In genomic region chr1:8276932-8277331, GRCh38 we compare ENCODE assay signal across 20 cellular contexts.
"Had no signal": no experiment of that assay in that cellular context is flagged by ENCODE, and none has a peak within 500 bp of the region (broad histone marks: within the 10 kb centered on the region; RNA-seq: fewer than 3 reads in every experiment).

No MANE protein-coding gene starts in this region.

- H3K9me3 Mint-ChIP-seq: activated T-helper 17 cell treated with anti-CD3 and anti-CD28 coated beads, Interleukin-2, amount 50 U/mL, for 72 hours had no signal

- H3K9me3 ChIP-seq: lower lobe of right lung, spleen, testis had no signal

- H3K36me3 Mint-ChIP-seq: brain, naive B cell, type B pancreatic cell had no signal

- H3K4me3 Mint-ChIP-seq: activated CD4-positive, alpha-beta T cell treated with anti-CD3 and anti-CD28 coated beads, Interleukin-2, amount 10 ng/mL, durations not matched to agents 7 days and 5 days; activated T-cell treated with anti-CD3 and anti-CD28 coated beads, Interleukin-2, amount 50 U/mL, for 24 hours; activated T-helper 17 cell treated with anti-CD3 and anti-CD28 coated beads, Interleukin-2, amount 50 U/mL, for 72 hours; T-helper 1 cell treated with Interleukin-12 subunit alpha and Interleukin-12 subunit beta and Interleukin-4 antibody, amounts not matched to agents 30 μg/mL and 1 μg/mL, for 36 hours; type B pancreatic cell had no signal

- H3K4me1 ChIP-seq: foreskin keratinocyte, lower lobe of right lung had no signal

- H3K27ac ChIP-seq: foreskin keratinocyte, lower lobe of right lung, spleen, testis had no signal

- H3K4me3 ChIP-seq: lower lobe of right lung, spleen, testis had no signal

- DNase-seq: activated CD4-positive, alpha-beta T cell treated with anti-CD3 and anti-CD28 coated beads, Interleukin-2, amount 10 ng/mL, durations not matched to agents 7 days and 5 days; activated naive CD4-positive, alpha-beta T cell treated with Interleukin-2 at 50 U/mL for 16 hours; activated T-cell treated with anti-CD3 and anti-CD28 coated beads, Interleukin-2, amount 50 U/mL, for 24 hours; caudate nucleus; effector memory CD4-positive, alpha-beta T cell; foreskin keratinocyte; kidney; lower lobe of right lung; naive B cell; spleen; stimulated activated CD4-positive, alpha-beta T cell treated with anti-CD3 and anti-CD28 coated beads, Interleukin-4, amount 100 ng/mL, for 1 hour; stimulated activated naive CD4-positive, alpha-beta T cell; testis had no signal

- H3K27me3 Mint-ChIP-seq: progenitor cell of endocrine pancreas, type B pancreatic cell had no signal

- H3K36me3 ChIP-seq: lower lobe of right lung, spleen had no signal

- FAIRE-seq: colon, kidney had no signal

- H3K27me3 ChIP-seq: testis had no signal

- H3K27ac Mint-ChIP-seq: activated CD4-positive, alpha-beta T cell treated with anti-CD3 and anti-CD28 coated beads, Interleukin-2, amount 10 ng/mL, durations not matched to agents 7 days and 5 days; activated T-cell treated with anti-CD3 and anti-CD28 coated beads, Interleukin-2, amount 50 U/mL, for 24 hours; activated T-helper 17 cell treated with anti-CD3 and anti-CD28 coated beads, Interleukin-2, amount 50 U/mL, for 72 hours; naive B cell; T-helper 1 cell treated with Interleukin-12 subunit alpha and Interleukin-12 subunit beta and Interleukin-4 antibody, amounts not matched to agents 30 μg/mL and 1 μg/mL, for 36 hours; type B pancreatic cell had no signal

- ATAC-seq: activated T-helper 17 cell treated with anti-CD3 and anti-CD28 coated beads, Interleukin-2, amount 50 U/mL, for 72 hours; foreskin keratinocyte; left lobe of liver; lower lobe of right lung had no signal
